Comparison of ENCODE assay signal across 1 cellular context in the genomic region with DNA sequence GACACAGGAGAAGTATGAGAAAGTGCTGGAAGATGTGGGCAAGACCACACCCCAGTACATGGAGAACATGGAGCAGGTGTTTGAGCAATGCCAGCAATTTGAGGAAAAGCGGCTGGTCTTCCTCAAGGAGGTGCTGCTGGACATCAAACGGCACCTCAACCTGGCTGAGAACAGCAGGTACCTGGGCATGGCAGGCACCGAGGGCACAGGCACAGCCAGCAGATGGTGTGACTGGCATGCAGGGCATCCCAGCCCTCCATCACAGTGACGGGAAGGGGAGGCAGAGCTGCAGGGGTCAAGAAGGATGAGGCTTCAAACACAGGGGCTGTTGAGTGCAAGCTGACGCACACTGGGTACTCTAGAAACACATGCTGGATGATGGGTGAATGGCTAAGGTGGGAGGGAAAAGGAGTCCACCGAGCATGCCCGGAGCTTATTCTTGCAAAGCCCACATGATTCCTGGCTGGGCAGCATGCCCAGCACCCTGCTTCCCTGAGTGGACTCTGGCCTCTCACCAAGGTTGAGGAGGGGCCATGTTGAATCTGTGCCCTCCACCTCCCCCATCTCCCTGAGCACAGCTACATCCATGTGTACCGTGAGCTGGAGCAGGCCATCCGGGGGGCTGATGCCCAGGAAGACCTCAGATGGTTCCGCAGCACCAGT.
TF ChIP-seq lines count a peak whose summit lies in the region.

No MANE protein-coding gene starts in this region.

TF ChIP-seq in liver, 16 proteins besides CTCF, POLR2A, EP300 and RAD21 (continued from another document):
- TF ChIP-seq YY1 (IDR thresholded peaks at IDR 0.05) (peak; percentile 77), HNF4A (conservative IDR thresholded peaks at IDR 0.05) (peak; percentile 83 to 89), EGR1 (IDR thresholded peaks at IDR 0.05; ENCODE audit: low read depth in 2 of 2) (no peak), FOXA2 (IDR thresholded peaks at IDR 0.05) (no peak), TAF1 (conservative IDR thresholded peaks at IDR 0.05) (no peak), NR2F2 (IDR thresholded peaks at IDR 0.05) (no peak), REST (IDR thresholded peaks at IDR 0.05) (no peak), HNF4G (IDR thresholded peaks at IDR 0.05) (peak; percentile 83)
- TF ChIP-seq, protein P1, sequence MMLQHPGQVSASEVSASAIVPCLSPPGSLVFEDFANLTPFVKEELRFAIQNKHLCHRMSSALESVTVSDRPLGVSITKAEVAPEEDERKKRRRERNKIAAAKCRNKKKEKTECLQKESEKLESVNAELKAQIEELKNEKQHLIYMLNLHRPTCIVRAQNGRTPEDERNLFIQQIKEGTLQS (IDR thresholded peaks at IDR 0.05): no peak
